In the genomic region with DNA sequence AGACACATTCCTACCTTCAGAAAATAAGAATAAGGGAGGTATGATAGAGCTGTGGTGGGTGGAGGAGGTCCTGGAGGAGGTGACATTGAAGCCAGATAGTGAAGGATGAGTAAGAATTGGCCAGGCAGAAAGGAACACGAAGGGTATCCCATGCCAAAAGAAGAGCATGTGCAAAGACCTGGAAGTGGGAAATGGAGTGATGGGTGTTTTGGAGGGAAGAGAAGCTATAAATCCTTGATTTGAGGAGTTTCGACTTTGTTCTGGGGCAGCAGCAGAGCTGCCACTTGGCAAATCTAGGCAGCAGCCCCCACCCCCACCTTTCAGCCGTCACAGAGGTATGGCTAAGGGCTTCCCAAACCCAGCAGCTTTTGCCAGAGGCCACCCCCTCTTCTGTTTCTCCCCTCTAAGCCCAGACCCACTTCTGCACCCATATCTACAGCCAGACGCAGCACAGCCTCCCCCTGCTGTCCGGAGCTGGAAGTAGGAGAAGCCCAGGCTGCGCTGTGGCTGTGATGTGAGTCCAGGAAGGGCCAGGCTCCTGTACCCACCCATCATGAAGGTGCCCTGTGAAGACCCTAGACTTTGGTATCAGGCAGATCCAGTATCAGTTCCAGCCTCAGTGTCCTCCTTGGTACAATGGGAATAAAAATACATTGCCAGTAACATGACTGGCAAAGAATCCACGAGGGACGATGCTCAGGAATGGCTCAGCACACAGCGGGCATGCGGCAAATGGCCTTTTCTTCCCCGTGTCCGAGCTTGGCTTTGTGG, we compare ENCODE assay signal across 9 cellular contexts.
A peak's percentile ranks its signal among the peaks of the same experiment; 100 is the strongest.
DNase-seq lines count a peak whose midpoint lies in the region; ATAC-seq and TF ChIP-seq lines count a peak whose summit lies in the region.
"Had no signal": no experiment of that assay in that cellular context is flagged by ENCODE, and none has a peak within 500 bp of the region (broad histone marks: within the 10 kb centered on the region; RNA-seq: fewer than 3 reads in every experiment).

No MANE protein-coding gene starts in this region.

- H3K4me2 ChIP-seq in smooth muscle cell, result no peak overlapping the region

- CTCF ChIA-PET in HEK293T (lab: Yijun Ruan, JAX), result interaction anchor here (0.6 to 3.1 kb wide), 32 partner anchors 9 to 511 kb away, joined by 3 to 35 read pairs (median 4); a partner anchor contains a TSS

- H3K4me1 ChIP-seq in right cardiac atrium (ENCODE audit: control insufficient read depth, insufficient read depth, low read length) (no peaks in the 10 kb centered on the region), smooth muscle cell (ENCODE audit: low read depth) (peaks cover 11% of the 10 kb centered on the region)

- peak; percentile 55 to 73 for ATAC-seq in right cardiac atrium

- no peaks in the 10 kb centered on the region for H3K27me3 ChIP-seq in right cardiac atrium (ENCODE audit: control insufficient read depth, insufficient read depth)
- peaks cover 48% of the 10 kb centered on the region for H3K27me3 ChIP-seq in smooth muscle cell (ENCODE audit: low read depth)

- intact Hi-C loops in right cardiac atrium (cut with DNase I), result loop anchor here (1.0 to 10.0 kb wide), 4 partner anchors 177 to 189 kb away; a partner anchor contains a TSS

- H3F3A ChIP-seq in smooth muscle cell (ENCODE audit: low read depth), result peaks cover 7% of the 10 kb centered on the region

- TF ChIP-seq CTCF in smooth muscle cell (IDR thresholded peaks at IDR 0.05; ENCODE audit: borderline replicate concordance, insufficient read depth, poor library complexity, severe bottlenecking), result peak; percentile 70

- 39% methylated on average over 12 of the region's 12 CpGs for WGBS in right cardiac atrium
- 57% methylated on average over 12 of the region's 12 CpGs for WGBS in smooth muscle cell (ENCODE audit: low lambda C conversion rate)

- H3K36me3 ChIP-seq in smooth muscle cell (ENCODE audit: low read depth), result no peaks in the 10 kb centered on the region
- H3K36me3 ChIP-seq: neutrophil had no signal

- POLR2A ChIA-PET in HEK293T (lab: Yijun Ruan, JAX), result interaction anchor here (0.6 to 1.3 kb wide), 5 partner anchors 9 to 204 kb away, joined by 3 to 4 read pairs (median 3); no protein-coding TSS in a partner anchor

- H3K9me3 ChIP-seq in right cardiac atrium (ENCODE audit: control insufficient read depth, low read length) (no peaks in the 10 kb centered on the region), smooth muscle cell (replicated peaks; ENCODE audit: low read depth) (no peaks in the 10 kb centered on the region)
- H3K9me3 ChIP-seq: neutrophil had no signal

- H3K4me3 ChIP-seq in right cardiac atrium (ENCODE audit: low read length) (no peak overlapping the region), smooth muscle cell (no peak overlapping the region)

- no peaks in the 10 kb centered on the region for H4K20me1 ChIP-seq in smooth muscle cell (ENCODE audit: low read depth)

- H3K9ac ChIP-seq in smooth muscle cell (ENCODE audit: low read depth), result no peak overlapping the region

- peak overlapping the region; percentile 45 for H3K27ac ChIP-seq in angular gyrus (ENCODE audit: low read depth, low read length)
- no peak overlapping the region for H3K27ac ChIP-seq in right cardiac atrium (ENCODE audit: low read length)
- no peak overlapping the region for H3K27ac ChIP-seq in smooth muscle cell (ENCODE audit: low read depth)
- H3K27ac ChIP-seq: neutrophil had no signal

- DNase-seq in COLO668 (lab: John Stamatoyannopoulos, UW; ENCODE audit: unreplicated experiment) (peak; percentile 42), HEK293T (ENCODE audit: extremely low spot score) (peak; percentile 80), NCI-H82 (lab: John Stamatoyannopoulos, UW) (peak; percentile 87), right cardiac atrium (peak; percentile 48 to 81 (median 78)), smooth muscle cell (lab: John Stamatoyannopoulos, UW; ENCODE audit: unreplicated experiment) (peak; percentile 15), GOT3 (lab: John Stamatoyannopoulos, UW) (no peak), T-helper 9 cell (no peak)

- H3K79me2 ChIP-seq in smooth muscle cell (ENCODE audit: low read depth), result no peaks in the 10 kb centered on the region

- no peak overlapping the region for H2AFZ ChIP-seq in smooth muscle cell (ENCODE audit: low read depth)

TF ChIP-seq in HEK293T, 16 proteins besides CTCF, POLR2A, EP300 and RAD21:
- TF ChIP-seq ARNT (IDR thresholded peaks at IDR 0.05) (no peak), ELF4 (IDR thresholded peaks at IDR 0.05) (no peak), FOXK2 (IDR thresholded peaks at IDR 0.05) (no peak), L3MBTL2 (conservative IDR thresholded peaks at IDR 0.05) (0 out of 2 replicates have a peak, but pooled peaks have one; percentile 27), TARDBP (IDR thresholded peaks at IDR 0.05) (no peak)

Comparison
In these comparisons a context has a peak if more than half of its experiments do, and no peak if none do; other contexts are left out.
1. DNase-seq: peak in COLO668 (single experiment), HEK293T (single experiment), NCI-H82 (single experiment), right cardiac atrium (3 of 3) and smooth muscle cell (single experiment); none in GOT3 (single experiment) and T-helper 9 cell (single experiment).